Comparison of ENCODE assay signal across 13 cellular contexts in genomic region chr6:165988306-165988756, GRCh38.
DNase-seq lines count a peak whose midpoint lies in the region; ATAC-seq and TF ChIP-seq lines count a peak whose summit lies in the region.
"Had no signal": no experiment of that assay in that cellular context is flagged by ENCODE, and none has a peak within 500 bp of the region (broad histone marks: within the 10 kb centered on the region; RNA-seq: fewer than 3 reads in every experiment).

No MANE protein-coding gene starts in this region.

- H3K27ac ChIP-seq in mammary epithelial cell (ENCODE audit: insufficient read depth, low read depth, low read length): no peak overlapping the region
- H3K27ac ChIP-seq in neural cell (ENCODE audit: low read length): peak overlapping the region; percentile 47
- H3K27ac ChIP-seq in urinary bladder (ENCODE audit: low read depth): no peak overlapping the region
- H3K27ac ChIP-seq: PC-9 had no signal

- in situ Hi-C loops in mammary epithelial cell (cut with MboI; ENCODE audit: low sequenced_read_pairs in 2 of 2): no loop called here

- peaks cover 7% of the 10 kb centered on the region for H3F3A ChIP-seq in neural cell (ENCODE audit: insufficient read depth, low read length, poor library complexity, severe bottlenecking)

- H3K9ac ChIP-seq in mammary epithelial cell (ENCODE audit: insufficient read depth, low read length) (no peak overlapping the region), neural cell (ENCODE audit: low read length) (peak overlapping the region; percentile 74)

- H3K4me3 Mint-ChIP-seq in MCF 10A (ENCODE audit: unreplicated experiment) (peak overlapping the region; percentile 74), endothelial cell (ENCODE audit: unreplicated experiment) (peak overlapping the region; percentile 85)
- H3K4me3 Mint-ChIP-seq: activated naive CD4-positive, alpha-beta T cell treated with anti-CD3 and anti-CD28 coated beads, Interleukin-2, amount 50 U/mL, for 24 hours; natural killer cell had no signal

- WGBS in mammary epithelial cell (ENCODE audit: low coverage, missing lambda C conversion rate): 3% methylated on average over 16 of the region's 29 CpGs
- WGBS in urinary bladder: 1% methylated on average over 29 of the region's 29 CpGs

- TF ChIP-seq CTCF in MCF 10A (IDR thresholded peaks at IDR 0.05; ENCODE audit: unreplicated experiment) (no peak), mammary epithelial cell (conservative IDR thresholded peaks at IDR 0.05 in 1 of 2, IDR thresholded peaks at IDR 0.05 in 1 of 2; ENCODE audit: extremely low read depth in 1 of 2, insufficient read depth in 1 of 2, low read depth in 1 of 2, low read length in 2 of 2) (no peak), endothelial cell (IDR thresholded peaks at IDR 0.05; ENCODE audit: unreplicated experiment) (no peak), neural cell (IDR thresholded peaks at IDR 0.05; ENCODE audit: poor library complexity, severe bottlenecking) (peak; percentile 66)

- CTCF ChIA-PET in MCF 10A (lab: Yijun Ruan, JAX): no interaction called here
- CTCF ChIA-PET in mammary epithelial cell (lab: Charles Lee; ENCODE audit: low non-redundant PET): no interaction called here

- H3K27me3 ChIP-seq in mammary epithelial cell (ENCODE audit: insufficient read depth, low read length): no peaks in the 10 kb centered on the region
- H3K27me3 ChIP-seq in neural cell (ENCODE audit: insufficient read depth, low read depth, low read length): peaks cover 77% of the 10 kb centered on the region

- no peak overlapping the region for H3K4me3 ChIP-seq in mammary epithelial cell (replicated peaks in 1 of 3; ENCODE audit: insufficient read depth in 1 of 3, low read depth in 2 of 3, low read length in 3 of 3)
- H3K4me3 ChIP-seq in neural cell (ENCODE audit: low read length): peak overlapping the region; percentile 84
- peak overlapping the region; percentile 23 for H3K4me3 ChIP-seq in urinary bladder (ENCODE audit: low read depth, low read length)
- H3K4me3 ChIP-seq: PC-9 had no signal

- POLR2A ChIA-PET in MCF 10A (lab: Yijun Ruan, JAX): no interaction called here

- no peak for ATAC-seq in HG02852 (IDR thresholded peaks at IDR 0.05; ENCODE audit: unreplicated experiment)
- ATAC-seq in GM18498 (IDR thresholded peaks at IDR 0.05; ENCODE audit: unreplicated experiment): no peak
- ATAC-seq: esophagus mucosa, natural killer cell had no signal

- H3K4me2 ChIP-seq in mammary epithelial cell (ENCODE audit: insufficient read depth, low read depth, low read length) (no peak overlapping the region), neural cell (ENCODE audit: low read length) (peak overlapping the region; percentile 87)
- H3K4me2 ChIP-seq: PC-9 had no signal

- H3K36me3 Mint-ChIP-seq in MCF 10A (ENCODE audit: insufficient read depth, unreplicated experiment) (no peaks in the 10 kb centered on the region), endothelial cell (ENCODE audit: low read depth, unreplicated experiment) (peaks cover 18% of the 10 kb centered on the region)
- H3K36me3 Mint-ChIP-seq: activated naive CD4-positive, alpha-beta T cell treated with anti-CD3 and anti-CD28 coated beads, Interleukin-2, amount 50 U/mL, for 24 hours; natural killer cell had no signal

- intact Hi-C loops in MCF 10A (cut with micrococcal nuclease) (loop anchor here (10.0 kb wide), 1 partner anchor 116 kb away; no protein-coding TSS in a partner anchor), mammary epithelial cell (cut with micrococcal nuclease) (no loop called here)

- TF ChIP-seq RAD21 in neural cell (conservative IDR thresholded peaks at IDR 0.05): no peak

- H4K20me1 ChIP-seq in mammary epithelial cell (ENCODE audit: insufficient read depth, low read length) (no peaks in the 10 kb centered on the region), neural cell (ENCODE audit: insufficient read depth) (no peaks in the 10 kb centered on the region)

- H3K9me3 ChIP-seq in mammary epithelial cell (replicated peaks; ENCODE audit: insufficient read depth, low read length) (peaks cover 7% of the 10 kb centered on the region), neural cell (ENCODE audit: low read length) (no peaks in the 10 kb centered on the region)

- H3K4me1 Mint-ChIP-seq in MCF 10A (ENCODE audit: insufficient read depth, unreplicated experiment) (peaks cover 13% of the 10 kb centered on the region), endothelial cell (ENCODE audit: unreplicated experiment) (peaks cover 22% of the 10 kb centered on the region)

- no peaks in the 10 kb centered on the region for H3K9me2 ChIP-seq in neural cell (ENCODE audit: insufficient read depth, low read length)

- no peak overlapping the region for H3K27ac Mint-ChIP-seq in MCF 10A (ENCODE audit: low read depth, unreplicated experiment)
- no peak overlapping the region for H3K27ac Mint-ChIP-seq in endothelial cell (ENCODE audit: unreplicated experiment)
- H3K27ac Mint-ChIP-seq: activated naive CD4-positive, alpha-beta T cell treated with anti-CD3 and anti-CD28 coated beads, Interleukin-2, amount 50 U/mL, for 24 hours; natural killer cell had no signal

- dilution Hi-C loops in mammary epithelial cell (cut with HindIII; ENCODE audit: low sequenced_read_pairs): no loop called here

- TF ChIP-seq EP300 in neural cell (conservative IDR thresholded peaks at IDR 0.05; ENCODE audit: poor library complexity, severe bottlenecking): no peak

- H3K79me2 ChIP-seq in mammary epithelial cell (ENCODE audit: insufficient read depth, low read length) (no peaks in the 10 kb centered on the region), neural cell (replicated peaks; ENCODE audit: insufficient read depth, low read length) (no peaks in the 10 kb centered on the region)

- DNase-seq in MCF 10A (ENCODE audit: unreplicated experiment) (no peak), mammary epithelial cell (no peak), endothelial cell (ENCODE audit: low spot score) (no peak), NCI-H446 (lab: John Stamatoyannopoulos, UW) (no peak)
- DNase-seq: activated CD4-positive, CD25-positive, alpha-beta regulatory T cell treated with anti-CD3 and anti-CD28 coated beads, Interleukin-2, amount 50 U/mL, for 72 hours; natural killer cell; PC-9 had no signal

- peaks cover 7% of the 10 kb centered on the region for H3K9me3 Mint-ChIP-seq in MCF 10A (ENCODE audit: unreplicated experiment)
- no peaks in the 10 kb centered on the region for H3K9me3 Mint-ChIP-seq in endothelial cell (ENCODE audit: unreplicated experiment)
- H3K9me3 Mint-ChIP-seq: activated naive CD4-positive, alpha-beta T cell treated with anti-CD3 and anti-CD28 coated beads, Interleukin-2, amount 50 U/mL, for 24 hours; natural killer cell had no signal

- H3K36me3 ChIP-seq in mammary epithelial cell (ENCODE audit: insufficient read depth, low read length) (no peaks in the 10 kb centered on the region), neural cell (ENCODE audit: insufficient read depth, low read length) (no peaks in the 10 kb centered on the region), urinary bladder (ENCODE audit: insufficient read depth) (no peaks in the 10 kb centered on the region)

- H3K27me3 Mint-ChIP-seq in MCF 10A (ENCODE audit: insufficient read depth, unreplicated experiment) (peaks cover 16% of the 10 kb centered on the region), endothelial cell (ENCODE audit: unreplicated experiment) (peaks cover 38% of the 10 kb centered on the region)

- no peaks in the 10 kb centered on the region for H3K4me1 ChIP-seq in mammary epithelial cell (ENCODE audit: insufficient read depth, low read length)
- H3K4me1 ChIP-seq in urinary bladder (ENCODE audit: insufficient read depth): no peaks in the 10 kb centered on the region

- BruUV-seq in MCF 10A (replicated peaks; lab: Mats Ljungman, UMichigan) (no TSS peak), mammary epithelial cell (replicated peaks; lab: Mats Ljungman, UMichigan) (no TSS peak)

- H2AFZ ChIP-seq in mammary epithelial cell (ENCODE audit: low read depth, low read length) (no peak overlapping the region), neural cell (ENCODE audit: low read depth, low read length) (peak overlapping the region; percentile 24)
- H2AFZ ChIP-seq: PC-9 had no signal

TF ChIP-seq in neural cell, 6 proteins besides CTCF, POLR2A, EP300 and RAD21:
- TF ChIP-seq SMC3 (conservative IDR thresholded peaks at IDR 0.05; ENCODE audit: poor library complexity) (no peak), REST (IDR thresholded peaks at IDR 0.05; ENCODE audit: borderline replicate concordance) (no peak), EZH2 (IDR thresholded peaks at IDR 0.05; ENCODE audit: borderline replicate concordance, insufficient read depth, low read length, poor library complexity, severe bottlenecking) (no peak), POLR2AphosphoS5 (IDR thresholded peaks at IDR 0.05) (no peak), MXI1 (conservative IDR thresholded peaks at IDR 0.05; ENCODE audit: poor library complexity, severe bottlenecking) (no peak), TAF1 (IDR thresholded peaks at IDR 0.05; ENCODE audit: low read depth) (no peak)

Comparison
In these comparisons a context has a peak if more than half of its experiments do, and no peak if none do; other contexts are left out.
1. H3K4me3 ChIP-seq: peak in neural cell (single experiment) and urinary bladder (single experiment); none in mammary epithelial cell (0 of 3).